In genomic region chr4:39756159-39756558, GRCh38 we compare ENCODE assay signal across 27 cellular contexts.
"Had no signal": no experiment of that assay in that cellular context is flagged by ENCODE, and none has a peak within 500 bp of the region (broad histone marks: within the 10 kb centered on the region; RNA-seq: fewer than 3 reads in every experiment).

No MANE protein-coding gene starts in this region.

- H3K9me3 ChIP-seq: heart right ventricle, left lung, lower lobe of right lung, ovary, prostate gland, uterus had no signal

- H3K27me3 ChIP-seq: heart right ventricle, left lung, ovary, uterus had no signal

- H3K27ac Mint-ChIP-seq: nephron progenitor cell, type B pancreatic cell had no signal

- H3K4me3 ChIP-seq: heart right ventricle, left lung, lower lobe of right lung, ovary, prostate gland, skin epidermis, uterus had no signal

- H3K36me3 ChIP-seq: ovary, prostate gland, uterus had no signal

- H3K4me1 Mint-ChIP-seq: activated CD4-positive, alpha-beta T cell treated with anti-CD3 and anti-CD28 coated beads for 36 hours; nephron progenitor cell; stimulated activated naive CD8-positive, alpha-beta T cell treated with anti-CD3 and anti-CD28 coated beads, Interleukin-15, amount 100 ng/mL, for 72 hours had no signal

- ATAC-seq: activated CD4-positive, alpha-beta T cell treated with anti-CD3 and anti-CD28 coated beads for 36 hours; activated T-helper 17 cell treated with anti-CD3 and anti-CD28 coated beads, Interleukin-2, amount 50 U/mL, for 72 hours; esophagus mucosa; heart right ventricle; left lung; lower lobe of right lung; sciatic nerve; stimulated activated naive CD8-positive, alpha-beta T cell treated with anti-CD3 and anti-CD28 coated beads, Interleukin-15, amount 100 ng/mL, for 72 hours had no signal

- H3K27ac ChIP-seq: heart right ventricle, left lung, lower lobe of right lung, ovary, prostate gland, skin epidermis, uterus had no signal

- H3K27me3 Mint-ChIP-seq: activated CD4-positive, alpha-beta T cell treated with anti-CD3 and anti-CD28 coated beads for 36 hours; activated T-helper 17 cell treated with anti-CD3 and anti-CD28 coated beads, Interleukin-2, amount 50 U/mL, for 72 hours; stimulated activated naive CD8-positive, alpha-beta T cell treated with anti-CD3 and anti-CD28 coated beads, Interleukin-15, amount 100 ng/mL, for 72 hours; type B pancreatic cell had no signal

- H3K9me3 Mint-ChIP-seq: activated T-helper 17 cell treated with anti-CD3 and anti-CD28 coated beads, Interleukin-2, amount 50 U/mL, for 72 hours; nephron progenitor cell; stimulated activated naive CD8-positive, alpha-beta T cell treated with anti-CD3 and anti-CD28 coated beads, Interleukin-15, amount 100 ng/mL, for 72 hours; type B pancreatic cell had no signal

- H3K4me3 Mint-ChIP-seq: activated CD4-positive, alpha-beta T cell treated with anti-CD3 and anti-CD28 coated beads for 36 hours; activated T-helper 17 cell treated with anti-CD3 and anti-CD28 coated beads, Interleukin-2, amount 50 U/mL, for 72 hours; nephron progenitor cell; stimulated activated naive CD8-positive, alpha-beta T cell treated with anti-CD3 and anti-CD28 coated beads, Interleukin-15, amount 100 ng/mL, for 72 hours; type B pancreatic cell had no signal

- DNase-seq: activated CD4-positive, alpha-beta T cell treated with anti-CD3 and anti-CD28 coated beads for 36 hours; activated CD4-positive, alpha-beta T cell treated with anti-CD3 and anti-CD28 coated beads, Interleukin-2, amount 50 U/mL, for 4 hours; activated CD4-positive, CD25-positive, alpha-beta regulatory T cell; activated gamma-delta T cell treated with Interleukin-2 at 50 U/mL for 16 hours; activated naive CD4-positive, alpha-beta T cell treated with anti-CD3 and anti-CD28 coated beads, Interleukin-2, amount 50 U/mL, for 16 hours; amygdala; caudate nucleus; cortex of kidney; foreskin fibroblast; heart right ventricle; left lung; lower lobe of right lung; mesendoderm; nephron progenitor cell; ovary; retina; stimulated activated CD4-positive, alpha-beta T cell treated with anti-CD3 and anti-CD28 coated beads, Interleukin-12 subunit alpha, Interleukin-12 subunit beta, amount 100 ng/mL, for 4 hours; stimulated activated CD4-positive, alpha-beta T cell treated with anti-CD3 and anti-CD28 coated beads, Interleukin-4, amount 100 ng/mL, for 1 hour; stimulated activated naive CD8-positive, alpha-beta T cell treated with anti-CD3 and anti-CD28 coated beads, Interleukin-15, amount 100 ng/mL, for 72 hours; substantia nigra; uterus had no signal

- H3K4me1 ChIP-seq: prostate gland, uterus had no signal
